Comparison of ENCODE assay signal across 9 cellular contexts in the genomic region with DNA sequence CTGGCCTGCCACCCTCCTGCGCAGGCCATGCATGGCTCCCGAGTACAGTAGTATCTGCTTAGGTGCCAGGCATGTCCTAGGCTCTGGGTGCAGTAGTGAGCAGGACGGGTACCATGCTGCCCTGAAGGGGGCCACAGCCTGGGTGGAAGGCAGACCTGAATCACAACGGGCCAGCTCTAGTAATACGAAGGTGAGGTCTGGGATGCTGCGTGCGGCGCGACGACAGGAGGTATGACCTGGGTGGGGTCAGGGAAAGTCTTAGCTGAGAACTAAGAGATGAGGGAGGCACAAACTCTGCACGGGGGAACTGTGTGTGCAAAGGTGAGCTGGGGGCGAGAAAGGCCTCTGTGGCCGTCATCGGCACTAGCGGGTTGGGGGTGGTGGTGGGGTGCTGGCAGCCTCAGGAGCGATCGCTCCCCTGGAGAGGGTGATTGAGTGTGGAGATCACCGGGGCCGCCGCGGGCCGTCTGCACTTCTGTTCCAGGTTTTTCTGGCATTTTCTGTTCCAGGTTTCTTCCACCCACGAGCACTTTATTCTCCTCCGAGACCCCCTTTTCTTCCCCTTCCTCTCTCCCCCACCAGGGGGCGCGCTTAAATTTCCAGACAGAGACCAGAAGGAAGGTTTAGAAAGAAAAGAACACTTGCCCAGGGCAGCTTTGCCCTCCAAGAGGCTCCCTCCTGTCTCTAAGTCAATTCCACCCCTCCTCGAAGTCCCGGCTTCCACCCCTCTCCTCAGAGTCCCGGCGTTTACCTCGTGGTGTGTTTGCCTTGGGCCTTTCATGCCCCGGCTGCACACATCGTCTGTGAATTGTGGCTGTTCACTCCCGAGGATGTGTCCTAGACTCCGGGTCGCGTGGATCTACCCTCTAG. TPM values are rescaled to one million over a fixed set of nuclear protein-coding genes. Genes with fewer than 3 reads are reported as not detected.
DNase-seq lines count a peak whose midpoint lies in the region; ATAC-seq lines count a peak whose summit lies in the region.
"Had no signal": no experiment of that assay in that cellular context is flagged by ENCODE, and none has a peak within 500 bp of the region (broad histone marks: within the 10 kb centered on the region; RNA-seq: fewer than 3 reads in every experiment).

No MANE protein-coding gene starts in this region.

- WGBS in mesendoderm (ENCODE audit: extremely low coverage, insufficient coverage, low lambda C conversion rate), result no CpG with 5 or more reads among the region's 37 CpGs

- H3K23ac ChIP-seq in mesendoderm (ENCODE audit: low read length), result no peak overlapping the region

- no peak overlapping the region for H3K9ac ChIP-seq in mesendoderm (ENCODE audit: low read length)

- no peak overlapping the region for H3K4ac ChIP-seq in mesendoderm (ENCODE audit: low read depth, low read length)

- H3K27ac ChIP-seq in mesendoderm (ENCODE audit: low read depth, low read length), result no peak overlapping the region
- H3K27ac ChIP-seq: epithelial cell of prostate had no signal

- no peak overlapping the region for H3K18ac ChIP-seq in mesendoderm (ENCODE audit: low read length)

- no peak overlapping the region for H4K8ac ChIP-seq in mesendoderm (ENCODE audit: low read depth, low read length)

- no peaks in the 10 kb centered on the region for H3K36me3 ChIP-seq in mesendoderm (ENCODE audit: control insufficient read depth, insufficient read depth, low read length)

- no peaks in the 10 kb centered on the region for H3K79me1 ChIP-seq in mesendoderm (ENCODE audit: low read length)

- no peak overlapping the region for H3K56ac ChIP-seq in mesendoderm (ENCODE audit: low read length)

- H3K27me3 Mint-ChIP-seq in activated CD4-positive, alpha-beta T cell treated with anti-CD3 and anti-CD28 coated beads for 36 hours, result peaks cover 18% of the 10 kb centered on the region

- no peak overlapping the region for H3K4me3 Mint-ChIP-seq in activated CD4-positive, alpha-beta T cell treated with anti-CD3 and anti-CD28 coated beads for 36 hours

- H3K27ac Mint-ChIP-seq in activated CD4-positive, alpha-beta T cell treated with anti-CD3 and anti-CD28 coated beads for 36 hours, result no peak overlapping the region

- POLR2A ChIA-PET in activated CD4-positive, alpha-beta T cell treated with anti-CD3 and anti-CD28 coated beads for 36 hours (lab: Charles Lee), result no interaction called here

- peak; percentile 42 for ATAC-seq in activated CD4-positive, alpha-beta T cell treated with anti-CD3 and anti-CD28 coated beads for 36 hours
- no peak for ATAC-seq in HG02642 (IDR thresholded peaks at IDR 0.05; ENCODE audit: poor library complexity, unreplicated experiment)

- no peak overlapping the region for H2BK15ac ChIP-seq in mesendoderm (replicated peaks; ENCODE audit: low read depth)

- H2AK5ac ChIP-seq in mesendoderm (ENCODE audit: low read length), result no peak overlapping the region

- intact Hi-C loops in activated CD4-positive, alpha-beta T cell treated with anti-CD3 and anti-CD28 coated beads for 36 hours (cut with DNase I, micrococcal nuclease), result loop anchor here (1.0 to 5.0 kb wide), 4 partner anchors 95 to 229 kb away; partner anchors contain the start of gene SLC22A5 (in 2 of the 2)

- H3K36me3 Mint-ChIP-seq in activated CD4-positive, alpha-beta T cell treated with anti-CD3 and anti-CD28 coated beads for 36 hours (ENCODE audit: low read depth), result no peaks in the 10 kb centered on the region

- peaks cover 2% of the 10 kb centered on the region for H3K4me1 Mint-ChIP-seq in activated CD4-positive, alpha-beta T cell treated with anti-CD3 and anti-CD28 coated beads for 36 hours

- no peaks in the 10 kb centered on the region for H3K9me3 Mint-ChIP-seq in activated CD4-positive, alpha-beta T cell treated with anti-CD3 and anti-CD28 coated beads for 36 hours (ENCODE audit: low read depth)

- H2BK5ac ChIP-seq in mesendoderm (ENCODE audit: low read length), result no peak overlapping the region

- CTCF ChIA-PET in activated CD4-positive, alpha-beta T cell treated with anti-CD3 and anti-CD28 coated beads for 36 hours (lab: Charles Lee), result interaction anchor here (0.6 to 3.9 kb wide), 23 partner anchors 9 to 785 kb away, joined by 3 to 19 read pairs (median 4); partner anchors contain the start of genes SLC22A4 and SLC22A5

- H3K27me3 ChIP-seq in mesendoderm (ENCODE audit: insufficient read depth, low read length, poor library complexity), result no peaks in the 10 kb centered on the region

- H3K79me2 ChIP-seq in mesendoderm (ENCODE audit: control insufficient read depth, insufficient read depth, low read length), result no peaks in the 10 kb centered on the region

- H3K4me3 ChIP-seq in mesendoderm (ENCODE audit: low read length), result no peak overlapping the region

- H4K5ac ChIP-seq in mesendoderm (ENCODE audit: low read length), result no peak overlapping the region

- DNase-seq in DMS153 (lab: John Stamatoyannopoulos, UW), result peak; percentile 13
- DNase-seq in DMS153 treated with DMSO at 0.1 percent for 48 hours (lab: John Stamatoyannopoulos, UW; ENCODE audit: unreplicated experiment), result no peak
- DNase-seq in NCI-H2196 (lab: John Stamatoyannopoulos, UW; ENCODE audit: unreplicated experiment), result peak; percentile 37
- DNase-seq in activated CD4-positive, alpha-beta T cell treated with anti-CD3 and anti-CD28 coated beads for 36 hours, result peak; percentile 85
- peak; percentile 52 for DNase-seq in dedifferentiated amniotic fluid mesenchymal stem cell (ENCODE audit: extremely low spot score)
- DNase-seq in mesendoderm, result peak; percentile 85
- peak; percentile 28 to 57 for DNase-seq in stimulated activated CD8-positive, alpha-beta memory T cell treated with anti-CD3 and anti-CD28 coated beads, Interleukin-7, amount 100 ng/mL, for 1 hour (ENCODE audit: low read depth in 2 of 2)

- no peaks in the 10 kb centered on the region for H3K4me1 ChIP-seq in mesendoderm (ENCODE audit: control insufficient read depth, low read depth, low read length)

- H2BK120ac ChIP-seq in mesendoderm (ENCODE audit: low read depth, low read length), result no peak overlapping the region

- H3K4me2 ChIP-seq in mesendoderm (ENCODE audit: low read length), result no peak overlapping the region

RNA-seq across cellular contexts. Expression of gene PDLIM4, which starts 15.1 kb away (rescaled TPM):
- total RNA-seq in activated CD4-positive, alpha-beta T cell treated with anti-CD3 and anti-CD28 coated beads for 36 hours, result under 1 TPM; 0.21 to 0.23 TPM
- polyA plus RNA-seq in mesendoderm (2013, experiment 1 of 2), result 4.9 TPM
- polyA plus RNA-seq in mesendoderm (2013, experiment 2 of 2), result 5.2 TPM

RNA-seq across cellular contexts. Expression of gene SLC22A4, which starts 21.6 kb away (rescaled TPM):
- total RNA-seq in activated CD4-positive, alpha-beta T cell treated with anti-CD3 and anti-CD28 coated beads for 36 hours, result 1 to 10 TPM in 1 of 2 experiments, under 1 TPM in 1; 0.66 to 1.1 TPM
- polyA plus RNA-seq in mesendoderm (2013, experiment 1 of 2), result 0.15 TPM
- polyA plus RNA-seq in mesendoderm (2013, experiment 2 of 2), result 0.25 TPM

RNA-seq across cellular contexts. Expression of gene P4HA2, which starts 44.9 kb away (rescaled TPM):
- 1 to 10 TPM; 6.1 to 8.9 TPM for total RNA-seq in activated CD4-positive, alpha-beta T cell treated with anti-CD3 and anti-CD28 coated beads for 36 hours
- 1.7 TPM for polyA plus RNA-seq in mesendoderm (2013, experiment 1 of 2)
- polyA plus RNA-seq in mesendoderm (2013, experiment 2 of 2), result 1.8 TPM
